In genomic region chr12:95151821-95152220, GRCh38 we compare ENCODE assay signal across 20 cellular contexts.
"Had no signal": no experiment of that assay in that cellular context is flagged by ENCODE, and none has a peak within 500 bp of the region (broad histone marks: within the 10 kb centered on the region; RNA-seq: fewer than 3 reads in every experiment).

No MANE protein-coding gene starts in this region.

- H3K27ac Mint-ChIP-seq: activated CD4-positive, alpha-beta memory T cell treated with anti-CD3 and anti-CD28 coated beads, Interleukin-2, amount 10 ng/mL, durations not matched to agents 7 days and 5 days; activated CD4-positive, alpha-beta T cell treated with anti-CD3 and anti-CD28 coated beads, Interleukin-2, amount 10 ng/mL, durations not matched to agents 24 days and 14 days; activated naive CD4-positive, alpha-beta T cell treated with anti-CD3 and anti-CD28 coated beads for 36 hours; activated T-cell treated with anti-CD3 and anti-CD28 coated beads, Interleukin-2, amount 50 U/mL, for 72 hours; dendritic cell treated with granulocyte-macrophage colony-stimulating factor and Interleukin-4, amounts not matched to agents 40 ng/mL and 50 ng/mL, for 4 days; memory B cell; type B pancreatic cell had no signal

- H3K36me3 ChIP-seq: gastrocnemius medialis, spleen, thoracic aorta, vagina had no signal

- H3K4me1 Mint-ChIP-seq: activated CD4-positive, alpha-beta memory T cell treated with anti-CD3 and anti-CD28 coated beads, Interleukin-2, amount 10 ng/mL, durations not matched to agents 7 days and 5 days; activated CD4-positive, alpha-beta T cell treated with anti-CD3 and anti-CD28 coated beads, Interleukin-2, amount 10 ng/mL, durations not matched to agents 24 days and 14 days; memory B cell had no signal

- DNase-seq: activated CD4-positive, alpha-beta memory T cell treated with anti-CD3 and anti-CD28 coated beads, Interleukin-2, amount 10 ng/mL, durations not matched to agents 7 days and 5 days; activated CD4-positive, alpha-beta T cell treated with anti-CD3 and anti-CD28 coated beads, Interleukin-2, amount 10 ng/mL, durations not matched to agents 24 days and 14 days; activated effector memory CD4-positive, alpha-beta T cell treated with Interleukin-2 at 50 U/mL for 16 hours; activated naive CD4-positive, alpha-beta T cell treated with anti-CD3 and anti-CD28 coated beads for 36 hours; activated T-cell treated with anti-CD3 and anti-CD28 coated beads, Interleukin-2, amount 50 U/mL, for 72 hours; amygdala; caudate nucleus; effector CD4-positive, alpha-beta T cell; gastrocnemius medialis; hippocampal formation; retina; spleen; stimulated activated CD4-positive, alpha-beta T cell treated with anti-CD3 and anti-CD28 coated beads, Interleukin-4, amount 100 ng/mL, for 1 hour; stimulated activated naive CD4-positive, alpha-beta T cell treated with Interleukin-2 at 50 U/mL for 16 hours had no signal

- H3K27ac ChIP-seq: gastrocnemius medialis, spleen, thoracic aorta had no signal

- H3K4me1 ChIP-seq: gastrocnemius medialis, spleen had no signal

- H3K36me3 Mint-ChIP-seq: memory B cell had no signal

- H3K4me3 Mint-ChIP-seq: activated CD4-positive, alpha-beta memory T cell treated with anti-CD3 and anti-CD28 coated beads, Interleukin-2, amount 10 ng/mL, durations not matched to agents 7 days and 5 days; activated CD4-positive, alpha-beta T cell treated with anti-CD3 and anti-CD28 coated beads, Interleukin-2, amount 10 ng/mL, durations not matched to agents 24 days and 14 days; activated naive CD4-positive, alpha-beta T cell treated with anti-CD3 and anti-CD28 coated beads for 36 hours; activated T-cell treated with anti-CD3 and anti-CD28 coated beads, Interleukin-2, amount 50 U/mL, for 72 hours; dendritic cell treated with granulocyte-macrophage colony-stimulating factor and Interleukin-4, amounts not matched to agents 40 ng/mL and 50 ng/mL, for 4 days; memory B cell; neural crest cell; type B pancreatic cell had no signal

- H3K27me3 ChIP-seq: gastrocnemius medialis, spleen, vagina had no signal

- H3K27me3 Mint-ChIP-seq: activated CD4-positive, alpha-beta memory T cell treated with anti-CD3 and anti-CD28 coated beads, Interleukin-2, amount 10 ng/mL, durations not matched to agents 7 days and 5 days; activated CD4-positive, alpha-beta T cell treated with anti-CD3 and anti-CD28 coated beads, Interleukin-2, amount 10 ng/mL, durations not matched to agents 24 days and 14 days; dendritic cell treated with granulocyte-macrophage colony-stimulating factor and Interleukin-4, amounts not matched to agents 40 ng/mL and 50 ng/mL, for 4 days; memory B cell; type B pancreatic cell had no signal

- H3K4me3 ChIP-seq: gastrocnemius medialis, spleen, thoracic aorta, vagina had no signal

- H3K9me3 ChIP-seq: gastrocnemius medialis, thoracic aorta, vagina had no signal

- H3K9me3 Mint-ChIP-seq: activated CD4-positive, alpha-beta memory T cell treated with anti-CD3 and anti-CD28 coated beads, Interleukin-2, amount 10 ng/mL, durations not matched to agents 7 days and 5 days; activated CD4-positive, alpha-beta T cell treated with anti-CD3 and anti-CD28 coated beads, Interleukin-2, amount 10 ng/mL, durations not matched to agents 24 days and 14 days; activated naive CD4-positive, alpha-beta T cell treated with anti-CD3 and anti-CD28 coated beads for 36 hours; dendritic cell treated with granulocyte-macrophage colony-stimulating factor and Interleukin-4, amounts not matched to agents 40 ng/mL and 50 ng/mL, for 4 days; neural crest cell had no signal
